15 cellular contexts compared by ENCODE assay signal in the genomic region with DNA sequence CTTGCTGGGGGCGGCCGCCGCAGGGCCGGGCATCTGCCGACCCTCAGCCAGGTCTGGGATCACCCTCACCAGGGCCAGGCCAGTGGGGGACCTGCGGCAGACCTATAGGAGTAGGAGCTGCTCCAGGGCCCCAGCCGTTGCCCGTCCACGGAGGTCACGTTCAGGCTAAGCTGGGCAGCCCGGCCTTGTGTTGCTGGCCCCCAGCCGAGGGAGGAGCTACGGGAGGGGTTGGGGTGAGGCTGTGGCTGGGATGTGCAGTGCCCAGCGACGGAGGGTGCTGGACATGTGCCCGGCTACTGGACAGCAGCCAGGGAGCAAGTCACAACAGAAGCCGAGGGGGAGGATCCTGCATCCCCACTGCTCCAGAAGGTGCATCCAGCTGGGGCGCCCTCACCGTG. TPM values are rescaled to one million over a fixed set of nuclear protein-coding genes. Genes with fewer than 3 reads are reported as not detected.
A peak's percentile ranks its signal among the peaks of the same experiment; 100 is the strongest.
DNase-seq lines count a peak whose midpoint lies in the region; ATAC-seq, FAIRE-seq and TF ChIP-seq lines count a peak whose summit lies in the region.
"Had no signal": no experiment of that assay in that cellular context is flagged by ENCODE, and none has a peak within 500 bp of the region (broad histone marks: within the 10 kb centered on the region; RNA-seq: fewer than 3 reads in every experiment).

No MANE protein-coding gene starts in this region.

- H3K27ac ChIP-seq in HEK293 (ENCODE audit: extremely low read depth, low read depth, low read length) (no peak overlapping the region), SJSA1 (no peak overlapping the region), left ventricle myocardium inferior (replicated peaks) (peak overlapping the region; percentile 30)
- H3K27ac ChIP-seq: ovary, uterus had no signal

- no peak for TF ChIP-seq POLR2A in GM18505 (IDR thresholded peaks at IDR 0.05; ENCODE audit: borderline replicate concordance, extremely low read depth, insufficient read depth, insufficient read length)

- no peak for FAIRE-seq in RCC 7860 (lab: Jason Lieb, UNC)

- no peaks in the 10 kb centered on the region for H3K4me1 ChIP-seq in HEK293 (ENCODE audit: control insufficient read depth, insufficient read depth, low read length)
- H3K4me1 ChIP-seq in SJSA1 (replicated peaks), result peaks cover 56% of the 10 kb centered on the region
- H3K4me1 ChIP-seq in left ventricle myocardium inferior, result peaks cover 12% of the 10 kb centered on the region
- H3K4me1 ChIP-seq: uterus had no signal

- POLR2A ChIA-PET in HEK293 (lab: Yijun Ruan, JAX), result no interaction called here

- intact Hi-C loops in left ventricle myocardium inferior (cut with micrococcal nuclease) (no loop called here), sciatic nerve (cut with DNase I) (no loop called here)

- H3K27me3 ChIP-seq in SJSA1 (replicated peaks) (peaks cover 4% of the 10 kb centered on the region), left ventricle myocardium inferior (ENCODE audit: low read depth) (peaks cover 4% of the 10 kb centered on the region)
- H3K27me3 ChIP-seq: ovary, uterus had no signal

- DNase-seq in SJSA1 (ENCODE audit: low read depth in 1 of 2, low spot score in 2 of 2) (peak; percentile 57 to 84), left ventricle myocardium inferior (peak; percentile 86), sciatic nerve (ENCODE audit: low spot score) (peak; percentile 71), NCI-H510A treated with DMSO at 0.1 percent for 48 hours (lab: John Stamatoyannopoulos, UW) (no peak), RCC 7860 (ENCODE audit: low spot score) (no peak)
- DNase-seq: activated CD8-positive, alpha-beta memory T cell treated with anti-CD3 and anti-CD28 coated beads, Interleukin-2, amount 10 ng/mL, durations not matched to agents 7 days and 5 days; amniotic stem cell; CD4-positive, alpha-beta T cell; NCI-H2171; uterus had no signal

- no peak overlapping the region for H3K4me3 ChIP-seq in HEK293 (ENCODE audit: low read depth, low read length)
- no peak overlapping the region for H3K4me3 ChIP-seq in SJSA1
- no peak overlapping the region for H3K4me3 ChIP-seq in left ventricle myocardium inferior
- H3K4me3 ChIP-seq: ovary, uterus had no signal

- H3K36me3 ChIP-seq in HEK293 (ENCODE audit: control insufficient read depth in 2 of 2, insufficient read depth in 1 of 2, low read length in 2 of 2) (no peaks in the 10 kb centered on the region), SJSA1 (no peaks in the 10 kb centered on the region), left ventricle myocardium inferior (no peaks in the 10 kb centered on the region)
- H3K36me3 ChIP-seq: ovary, uterus had no signal

- H3K9me3 ChIP-seq in HEK293 (ENCODE audit: control insufficient read depth, insufficient read depth, low read depth, low read length) (no peaks in the 10 kb centered on the region), SJSA1 (replicated peaks) (no peaks in the 10 kb centered on the region), left ventricle myocardium inferior (replicated peaks) (no peaks in the 10 kb centered on the region)
- H3K9me3 ChIP-seq: ovary had no signal

- CTCF ChIA-PET in HEK293 (lab: Yijun Ruan, JAX), result interaction anchor here (0.6 to 2.7 kb wide), 7 partner anchors 9 to 613 kb away, joined by 3 to 15 read pairs (median 3); no protein-coding TSS in a partner anchor

- ATAC-seq in sciatic nerve (peak; percentile 49), HG03280 (IDR thresholded peaks at IDR 0.05; ENCODE audit: unreplicated experiment) (no peak), GM18505 (IDR thresholded peaks at IDR 0.05; ENCODE audit: unreplicated experiment) (no peak)
- ATAC-seq: activated CD8-positive, alpha-beta memory T cell treated with anti-CD3 and anti-CD28 coated beads, Interleukin-2, amount 10 ng/mL, durations not matched to agents 7 days and 5 days had no signal

- no peak for TF ChIP-seq CTCF in HEK293 (tag by site-specific recombination; IDR thresholded peaks at IDR 0.05)
- TF ChIP-seq CTCF in left ventricle myocardium inferior (IDR thresholded peaks at IDR 0.05; ENCODE audit: borderline replicate concordance), result no peak

TF ChIP-seq in HEK293, 187 proteins besides CTCF, POLR2A, EP300 and RAD21:
- TF ChIP-seq ZIC2 (tag by site-specific recombination; IDR thresholded peaks at IDR 0.05) (peak; percentile 44; the same call in 1 of the 2 replicates), KLF9 (tag by site-specific recombination; IDR thresholded peaks at IDR 0.05; ENCODE audit: low read depth) (no peak)

RNA-seq across cellular contexts. Expression of a gene that starts 39.6 kb away (rescaled TPM):
- total RNA-seq in SJSA1 (2014; rRNA removed; shearing (Covaris generic)), result 0.03 TPM in 1 of 2 replicates, not detected in the other
- total RNA-seq in left ventricle myocardium inferior (not detected), sciatic nerve (0.09 TPM)
- total RNA-seq: activated CD8-positive, alpha-beta memory T cell treated with anti-CD3 and anti-CD28 coated beads, Interleukin-2, amount 10 ng/mL, durations not matched to agents 7 days and 5 days; CD4-positive, alpha-beta T cell; T-helper 1 cell treated with Interleukin-12 subunit alpha and Interleukin-12 subunit beta and Interleukin-4 antibody, amounts not matched to agents 30 ng/mL and 1 ng/mL, for 36 hours had no signal

RNA-seq across cellular contexts. Expression of a gene that starts 50.0 kb away (rescaled TPM):
- 11.9 and 16.9 TPM in 2 replicates for total RNA-seq in SJSA1 (2014; rRNA removed; shearing (Covaris generic))
- total RNA-seq in left ventricle myocardium inferior, result 140 TPM
- total RNA-seq in sciatic nerve, result 31.7 TPM

Comparison
In these comparisons a context has a peak if more than half of its experiments do, and no peak if none do; other contexts are left out.
1. DNase-seq: peak in SJSA1 (2 of 2), left ventricle myocardium inferior (single experiment) and sciatic nerve (single experiment); none in NCI-H510A treated with DMSO at 0.1 percent for 48 hours (single experiment) and RCC 7860 (single experiment).